In genomic region chr17:49924116-49924515, GRCh38 we compare ENCODE assay signal across 34 cellular contexts. TPM values are rescaled to one million over a fixed set of nuclear protein-coding genes. Genes with fewer than 3 reads are reported as not detected.
"Had no signal": no experiment of that assay in that cellular context is flagged by ENCODE, and none has a peak within 500 bp of the region (broad histone marks: within the 10 kb centered on the region; RNA-seq: fewer than 3 reads in every experiment).

No MANE protein-coding gene starts in this region.

- H3K27me3 ChIP-seq: adrenal gland, body of pancreas, breast epithelium had no signal

- H3K9me3 ChIP-seq: adrenal gland, body of pancreas, breast epithelium had no signal

- H3K4me3 ChIP-seq: adrenal gland, body of pancreas, breast epithelium had no signal

- ATAC-seq: activated CD8-positive, alpha-beta T cell treated with anti-CD3 and anti-CD28 coated beads for 36 hours; activated naive CD4-positive, alpha-beta T cell treated with anti-CD3 and anti-CD28 coated beads, Interleukin-2, amount 50 U/mL, for 72 hours; activated T-cell treated with anti-CD3 and anti-CD28 coated beads, Interleukin-2, amount 50 U/mL, for 4 hours; activated T-cell treated with anti-CD3 and anti-CD28 coated beads, Interleukin-2, amount 50 U/mL, for 72 hours; activated T-helper 17 cell treated with anti-CD3 and anti-CD28 coated beads, Interleukin-2, amount 50 U/mL, for 72 hours; body of pancreas had no signal

- DNase-seq: activated B cell treated with CpG ODN at 0.5 μM for 24 hours; activated CD4-positive, alpha-beta memory T cell treated with anti-CD3 and anti-CD28 coated beads for 36 hours; activated CD4-positive, alpha-beta T cell treated with anti-CD3 and anti-CD28 coated beads for 4 hours; activated CD4-positive, alpha-beta T cell treated with anti-CD3 and anti-CD28 coated beads, Interleukin-2, amount 10 ng/mL, durations not matched to agents 24 days and 14 days; activated CD4-positive, alpha-beta T cell treated with anti-CD3 and anti-CD28 coated beads, Interleukin-2, amount 50 U/mL, for 1 hour; activated CD4-positive, alpha-beta T cell treated with anti-CD3 and anti-CD28 coated beads, Interleukin-2, amount 50 U/mL, for 4 hours; activated CD4-positive, CD25-positive, alpha-beta regulatory T cell treated with anti-CD3 and anti-CD28 coated beads, Interleukin-2, amount 50 U/mL, for 72 hours; activated CD8-positive, alpha-beta memory T cell treated with anti-CD3 and anti-CD28 coated beads, Interleukin-2, amount 50 U/mL, for 4 hours; activated CD8-positive, alpha-beta T cell treated with anti-CD3 and anti-CD28 coated beads for 36 hours; activated effector memory CD4-positive, alpha-beta T cell treated with anti-CD3 and anti-CD28 coated beads, Interleukin-2, amount 50 U/mL, for 16 hours; activated gamma-delta T cell treated with Interleukin-2 at 50 U/mL for 16 hours; activated naive CD4-positive, alpha-beta T cell; activated naive CD4-positive, alpha-beta T cell treated with anti-CD3 and anti-CD28 coated beads for 36 hours; activated naive CD4-positive, alpha-beta T cell treated with anti-CD3 and anti-CD28 coated beads, Interleukin-2, amount 50 U/mL, for 16 hours; activated naive CD8-positive, alpha-beta T cell treated with anti-CD3 and anti-CD28 coated beads for 36 hours; activated T-cell treated with anti-CD3 and anti-CD28 coated beads for 4 hours; activated T-cell treated with anti-CD3 and anti-CD28 coated beads, Interleukin-2, amount 50 U/mL, for 1 hour; activated T-cell treated with anti-CD3 and anti-CD28 coated beads, Interleukin-2, amount 50 U/mL, for 4 hours; activated T-cell treated with anti-CD3 and anti-CD28 coated beads, Interleukin-2, amount 50 U/mL, for 72 hours; adrenal gland; amniotic stem cell; aorta; body of pancreas; brain microvascular endothelial cell; central memory CD4-positive, alpha-beta T cell; T-helper 2 cell; T-helper 9 cell had no signal

- H3K27ac ChIP-seq: adrenal gland, body of pancreas, brain microvascular endothelial cell, breast epithelium, VCaP had no signal

- H3K36me3 ChIP-seq: adrenal gland, brain microvascular endothelial cell, breast epithelium had no signal

- H3K4me1 ChIP-seq: body of pancreas, breast epithelium had no signal

RNA-seq across cellular contexts. Expression of gene DLX4, which starts 44.9 kb away (rescaled TPM):
- total RNA-seq: activated T-helper 1 cell treated with anti-CD3 and anti-CD28 coated beads, Interleukin-12 subunit alpha, Interleukin-12 subunit beta, Interleukin-2, Interleukin-4 antibody, amounts not matched to agents 30 ng/mL and 10 ng/mL and 1 ng/mL, durations not matched to agents 14 hours and 24 hours and 36 hours; astrocyte; body of pancreas; cerebellum had no signal
